ENCODE assay signal across 1 cellular context in the genomic region with DNA sequence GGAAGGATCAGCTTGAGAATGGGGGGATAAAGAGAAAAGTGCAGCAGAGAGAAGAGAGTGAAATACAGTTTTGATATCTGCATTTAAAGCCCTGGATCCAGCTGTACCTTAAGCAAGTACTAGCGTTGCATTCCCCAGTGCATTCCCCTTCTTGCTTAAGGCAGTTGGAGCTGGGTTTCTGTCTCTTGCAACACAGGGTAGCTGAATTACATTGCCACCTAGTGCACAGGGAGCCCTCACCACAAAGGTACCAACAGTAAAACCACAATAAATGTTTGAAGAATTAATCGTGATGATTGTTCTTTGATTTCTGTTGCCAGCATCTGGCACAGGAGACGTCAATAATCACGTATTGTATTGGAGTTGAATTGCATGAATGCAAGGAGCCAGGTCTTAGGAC.
TF ChIP-seq lines count a peak whose summit lies in the region.

No MANE protein-coding gene starts in this region.

TF ChIP-seq in H1, 55 proteins besides CTCF, POLR2A, EP300 and RAD21 (continued from another document):
- TF ChIP-seq TAF1 (IDR thresholded peaks at IDR 0.05; ENCODE audit: low read depth, low read length) (no peak), BACH1 (IDR thresholded peaks at IDR 0.05; ENCODE audit: low read length) (no peak), POU5F1 (IDR thresholded peaks at IDR 0.05; ENCODE audit: low read depth, low read length) (no peak), CBX5 (IDR thresholded peaks at IDR 0.05; ENCODE audit: low read depth, low read length) (no peak), TEAD4 (IDR thresholded peaks at IDR 0.05; ENCODE audit: low read depth, low read length) (0 out of 2 replicates have a peak, but pooled peaks have one; percentile 45), CHD1 (IDR thresholded peaks at IDR 0.05; ENCODE audit: low read depth, low read length) (no peak), RBBP5 (IDR thresholded peaks at IDR 0.05; ENCODE audit: borderline replicate concordance, low read depth, low read length) (no peak), RNF2 (IDR thresholded peaks at IDR 0.05; ENCODE audit: borderline replicate concordance, low read depth, low read length, missing control alignments, poor library complexity, severe bottlenecking) (no peak), ASH2L (IDR thresholded peaks at IDR 0.05; ENCODE audit: low read length) (no peak), ZNF274 (IDR thresholded peaks at IDR 0.05; ENCODE audit: borderline replicate concordance, extremely low read depth, low read length) (no peak)
- TF ChIP-seq, protein P1, sequence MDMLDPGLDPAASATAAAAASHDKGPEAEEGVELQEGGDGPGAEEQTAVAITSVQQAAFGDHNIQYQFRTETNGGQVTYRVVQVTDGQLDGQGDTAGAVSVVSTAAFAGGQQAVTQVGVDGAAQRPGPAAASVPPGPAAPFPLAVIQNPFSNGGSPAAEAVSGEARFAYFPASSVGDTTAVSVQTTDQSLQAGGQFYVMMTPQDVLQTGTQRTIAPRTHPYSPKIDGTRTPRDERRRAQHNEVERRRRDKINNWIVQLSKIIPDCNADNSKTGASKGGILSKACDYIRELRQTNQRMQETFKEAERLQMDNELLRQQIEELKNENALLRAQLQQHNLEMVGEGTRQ (IDR thresholded peaks at IDR 0.05; ENCODE audit: low read length), result no peak
- TF ChIP-seq, protein P2, sequence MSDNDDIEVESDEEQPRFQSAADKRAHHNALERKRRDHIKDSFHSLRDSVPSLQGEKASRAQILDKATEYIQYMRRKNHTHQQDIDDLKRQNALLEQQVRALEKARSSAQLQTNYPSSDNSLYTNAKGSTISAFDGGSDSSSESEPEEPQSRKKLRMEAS (IDR thresholded peaks at IDR 0.05), result no peak
